ENCODE assay signal across 18 cellular contexts in the genomic region with DNA sequence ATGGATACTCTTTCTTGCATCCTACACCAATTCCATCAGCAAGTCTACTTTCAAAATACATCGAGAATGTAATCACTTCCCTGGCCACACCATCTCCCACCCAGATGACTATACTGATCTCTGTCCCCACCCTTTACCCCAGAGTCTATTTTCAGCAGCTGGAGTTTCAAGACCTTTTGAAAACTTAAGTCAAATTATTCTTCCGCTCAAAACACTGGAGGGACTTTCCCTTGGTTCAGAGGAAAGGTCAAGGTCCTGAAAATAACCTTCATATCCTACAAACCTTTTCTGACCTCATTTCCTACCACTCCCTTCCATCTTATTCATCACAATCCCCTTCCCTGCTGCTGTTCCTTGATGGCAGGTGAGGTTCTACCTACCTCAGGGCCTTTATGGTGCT. TPM values are rescaled to one million over a fixed set of nuclear protein-coding genes. Genes with fewer than 3 reads are reported as not detected.
A peak's percentile ranks its signal among the peaks of the same experiment; 100 is the strongest.
DNase-seq lines count a peak whose midpoint lies in the region; ATAC-seq and TF ChIP-seq lines count a peak whose summit lies in the region.
"Had no signal": no experiment of that assay in that cellular context is flagged by ENCODE, and none has a peak within 500 bp of the region (broad histone marks: within the 10 kb centered on the region; RNA-seq: fewer than 3 reads in every experiment).

No MANE protein-coding gene starts in this region.

- no peak overlapping the region for H3K27ac ChIP-seq in transverse colon
- H3K27ac ChIP-seq: heart left ventricle, HL-60, parathyroid adenoma, tibial artery had no signal

- intact Hi-C loops in transverse colon (cut with DNase I; ENCODE audit: low total_unique reads), result no loop called here

- no peak for TF ChIP-seq EP300 in transverse colon (IDR thresholded peaks at IDR 0.05; ENCODE audit: low read depth)

- no peaks in the 10 kb centered on the region for H3K36me3 ChIP-seq in transverse colon
- H3K36me3 ChIP-seq: heart left ventricle, tibial artery had no signal

- in situ Hi-C loops in transverse colon (cut with MboI; ENCODE audit: low pct_ligation_motif_present in 1 of 4, low pct_unique_long_range_greater_than_20kb in 1 of 4, low sequenced_read_pairs in 3 of 4), result no loop called here

- TF ChIP-seq CTCF in GM10266 (IDR thresholded peaks at IDR 0.05; ENCODE audit: control insufficient read depth, insufficient read depth, low read depth, missing control alignments) (no peak), transverse colon (IDR thresholded peaks at IDR 0.05) (no peak)

- no peak overlapping the region for H3K4me3 ChIP-seq in transverse colon
- H3K4me3 ChIP-seq: heart left ventricle, mucosa of descending colon, tibial artery had no signal

- no peaks in the 10 kb centered on the region for H3K9me3 ChIP-seq in transverse colon
- H3K9me3 ChIP-seq: mucosa of descending colon had no signal

- ATAC-seq in GM19035 (IDR thresholded peaks at IDR 0.05; ENCODE audit: unreplicated experiment) (peak; percentile 81), GM21619 (IDR thresholded peaks at IDR 0.05; ENCODE audit: unreplicated experiment) (peak; percentile 88), HG03066 (IDR thresholded peaks at IDR 0.05; ENCODE audit: low read depth, unreplicated experiment) (peak; percentile 89)
- ATAC-seq: heart left ventricle, mucosa of descending colon, T-helper 17 cell had no signal

- no peaks in the 10 kb centered on the region for H3K27me3 ChIP-seq in transverse colon
- H3K27me3 ChIP-seq: heart left ventricle, tibial artery had no signal

- TF ChIP-seq POLR2A in transverse colon (IDR thresholded peaks at IDR 0.05), result no peak

- peak; percentile 26 for DNase-seq in GM10266 (ENCODE audit: extremely low spot score)
- DNase-seq in NCI-H187 treated with DMSO at 0.1 percent for 48 hours (lab: John Stamatoyannopoulos, UW), result no peak
- no peak for DNase-seq in NCI-H2227 treated with DMSO at 0.1 percent for 48 hours (lab: John Stamatoyannopoulos, UW)
- no peak for DNase-seq in foreskin melanocyte
- no peak for DNase-seq in transverse colon
- DNase-seq: activated T-cell treated with anti-CD3 and anti-CD28 coated beads for 4 hours; heart left ventricle; kidney glomerular epithelial cell; mucosa of descending colon; NCI-H146; stimulated activated CD4-positive, alpha-beta T cell treated with anti-CD3 and anti-CD28 coated beads, Interleukin-15, amount 100 ng/mL, for 24 hours; T-helper 17 cell; tibial artery had no signal

- WGBS in transverse colon (ENCODE audit: low coverage in 1 of 2), 2 donors, result 83 to 90% methylated on average over 2 of the region's 2 CpGs

- no peaks in the 10 kb centered on the region for H3K4me1 ChIP-seq in transverse colon
- H3K4me1 ChIP-seq: heart left ventricle, parathyroid adenoma, tibial artery had no signal

RNA-seq across cellular contexts. Expression of a gene that starts 58.8 kb away (rescaled TPM):
- total RNA-seq in transverse colon, result 10 to 100 TPM in 1 of 4 donors, 1 to 10 TPM in 3; 1.3 to 12.3 (median 2.6) TPM
- total RNA-seq: T-helper 17 cell had no signal
